Comparison of ENCODE assay signal across 10 cellular contexts in the genomic region with DNA sequence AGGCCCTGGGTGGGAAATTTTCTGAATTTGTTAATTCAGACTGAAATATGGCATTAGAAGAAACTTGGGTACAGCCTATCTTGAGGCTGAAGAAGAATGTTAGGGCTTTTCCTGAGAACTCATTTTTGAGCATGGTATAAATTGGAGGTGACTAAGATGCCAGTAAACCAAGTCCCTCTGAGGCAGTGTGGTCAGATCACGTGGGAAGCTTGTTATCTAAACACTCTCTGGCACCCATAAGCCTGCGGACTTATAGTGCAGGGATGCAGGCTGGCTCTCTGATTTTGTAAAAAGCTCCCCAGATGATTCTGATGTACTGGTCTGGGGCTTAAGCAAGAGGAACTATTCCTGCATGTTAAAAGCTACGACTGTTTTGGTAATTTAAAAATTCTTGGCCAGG. TPM values are rescaled to one million over a fixed set of nuclear protein-coding genes. Genes with fewer than 3 reads are reported as not detected.
A peak's percentile ranks its signal among the peaks of the same experiment; 100 is the strongest.
DNase-seq lines count a peak whose midpoint lies in the region; ATAC-seq, FAIRE-seq and TF ChIP-seq lines count a peak whose summit lies in the region.
"Had no signal": no experiment of that assay in that cellular context is flagged by ENCODE, and none has a peak within 500 bp of the region (broad histone marks: within the 10 kb centered on the region; RNA-seq: fewer than 3 reads in every experiment).

No MANE protein-coding gene starts in this region.

- H3K9me2 ChIP-seq in PC-3 (replicated peaks; ENCODE audit: low read length), result no peaks in the 10 kb centered on the region

- H2BK120ac ChIP-seq in H1 (replicated peaks; ENCODE audit: low read depth, low read length), result peak overlapping the region; percentile 47

- H2AK5ac ChIP-seq in H1 (ENCODE audit: low read depth, low read length), result no peak overlapping the region

- H2BK5ac ChIP-seq in H1 (ENCODE audit: low read depth, low read length), result no peak overlapping the region; the same call in 1 of the 2 replicates

- no peak for TF ChIP-seq EP300 in H1 (IDR thresholded peaks at IDR 0.05; ENCODE audit: borderline replicate concordance in 1 of 2, low read depth in 2 of 2, low read length in 2 of 2)

- H3F3A ChIP-seq in PC-3 (ENCODE audit: low read length, unreplicated experiment), result no peaks in the 10 kb centered on the region

- H3K27ac ChIP-seq in PC-3 (ENCODE audit: low read length) (no peak overlapping the region), H1 (ENCODE audit: low read depth, low read length) (no peak overlapping the region)

- H3K36me3 ChIP-seq in PC-3 (ENCODE audit: low read depth, low read length), result no peaks in the 10 kb centered on the region
- peaks cover 0 to 16% (median 9%) of the 10 kb centered on the region in 4 experiments; a peak in 4 of 8 replicates for H3K36me3 ChIP-seq in H1 (ENCODE audit: control insufficient read depth in 2 of 4, insufficient read depth in 4 of 4, low read length in 3 of 4)

- intact Hi-C loops in PC-3 (cut with micrococcal nuclease), result no loop called here

- H3K4me1 ChIP-seq in PC-3 (ENCODE audit: insufficient read depth, low read length) (no peaks in the 10 kb centered on the region), H1 (replicated peaks in 1 of 4; ENCODE audit: control insufficient read depth in 3 of 4, insufficient read depth in 4 of 4, low read length in 3 of 4) (peaks cover 9 to 35% (median 17%) of the 10 kb centered on the region in 4 experiments)

- CTCF ChIA-PET in PC-3 (lab: Charles Lee), result no interaction called here
- CTCF ChIA-PET in H1 (lab: Charles Lee; ENCODE audit: partially characterized antibody), result no interaction called here

- no peak overlapping the region for H2BK20ac ChIP-seq in H1 (ENCODE audit: low read length)

- H3K79me2 ChIP-seq in PC-3 (ENCODE audit: low read length) (0 out of 2 replicates have a peak, but pooled peaks cover under 1% of the 10 kb centered on the region), H1 (ENCODE audit: control insufficient read depth in 1 of 2, insufficient read depth in 2 of 2, low read length in 2 of 2) (peaks cover 0 to 67% of the 10 kb centered on the region in 2 experiments; a peak in 3 of 4 replicates)

- DNase-seq in activated gamma-delta T cell treated with Interleukin-2 at 50 U/mL for 16 hours (peak; percentile 9), activated gamma-delta T cell (lab: John Stamatoyannopoulos, UW) (no peak), PC-3 (no peak), H1 (ENCODE audit: low read depth in 1 of 2, low spot score in 2 of 2) (no peak), GM03348 (ENCODE audit: low spot score) (no peak), DMS79 treated with DMSO at 0.1 percent for 48 hours (lab: John Stamatoyannopoulos, UW) (no peak), NCI-H2029 (lab: John Stamatoyannopoulos, UW) (no peak)
- DNase-seq in stimulated activated CD8-positive, alpha-beta memory T cell treated with anti-CD3 and anti-CD28 coated beads, Interleukin-4, amount 100 ng/mL, for 48 hours, result peak; percentile 43
- DNase-seq: NCI-H2081 had no signal

- FAIRE-seq in H1 (lab: Jason Lieb, UNC), result no peak

- peak; percentile 43 for ATAC-seq in PC-3

- no peaks in the 10 kb centered on the region for H3K23me2 ChIP-seq in H1 (ENCODE audit: low read depth, low read length)

- H3K4me3 ChIP-seq in PC-3 (ENCODE audit: low read length) (no peak overlapping the region), H1 (ENCODE audit: extremely low read depth in 1 of 4, insufficient read depth in 2 of 4, low read depth in 3 of 4, low read length in 4 of 4) (no peak overlapping the region)
- H3K4me3 ChIP-seq: ascending aorta had no signal

- no peak overlapping the region for H2AFZ ChIP-seq in PC-3 (ENCODE audit: low read length)
- no peak overlapping the region for H2AFZ ChIP-seq in H1 (ENCODE audit: low read length)

- H3K56ac ChIP-seq in H1 (replicated peaks; ENCODE audit: insufficient read length, low read depth, low read length), result no peak overlapping the region

- H3K18ac ChIP-seq in H1 (ENCODE audit: extremely low read depth, low read length), result 0 out of 2 replicates have a peak overlapping the region, but pooled peaks have one; percentile 20

- no peak overlapping the region for H2BK12ac ChIP-seq in H1 (ENCODE audit: low read depth, low read length)

- H3K14ac ChIP-seq in H1 (ENCODE audit: insufficient read length), result no peak overlapping the region

- H2BK15ac ChIP-seq in H1 (ENCODE audit: low read length), result 0 out of 2 replicates have a peak overlapping the region, but pooled peaks have one; percentile 10

- WGBS in H1 (ENCODE audit: extremely low coverage in 1 of 2, insufficient coverage in 1 of 2, insufficient read length in 1 of 2, insufficient replicate concordance in 2 of 2, low coverage in 1 of 2, low lambda C conversion rate in 2 of 2, missing lambda C conversion rate in 1 of 2), 2 experiments, result 80% methylated on average over 3 of the region's 3 CpGs; no CpG with 5 or more reads in 1 of the 2 experiments

- BruUV-seq in PC-3 (replicated peaks; lab: Mats Ljungman, UMichigan), result no TSS peak

- H4K8ac ChIP-seq in H1 (ENCODE audit: extremely low read depth, insufficient read depth, low read length), result no peak overlapping the region

- POLR2A ChIA-PET in PC-3 (lab: Charles Lee; ENCODE audit: unreplicated experiment) (no interaction called here), H1 (lab: Charles Lee; ENCODE audit: partially characterized antibody) (interaction anchor here (1.1 to 1.7 kb wide), 3 partner anchors 19 to 35 kb away, joined by 3 to 4 read pairs (median 3); a partner anchor contains a TSS)

- no peak overlapping the region for H3K4ac ChIP-seq in H1 (replicated peaks; ENCODE audit: insufficient read length, low read depth, low read length)

- no peak overlapping the region for H3K9ac ChIP-seq in PC-3 (ENCODE audit: low read length)
- no peak overlapping the region for H3K9ac ChIP-seq in H1 (replicated peaks in 1 of 4; ENCODE audit: extremely low read depth in 1 of 4, low read depth in 3 of 4, low read length in 3 of 4)

- H4K91ac ChIP-seq in H1 (replicated peaks; ENCODE audit: insufficient read length, low read length), result no peak overlapping the region

- no peaks in the 10 kb centered on the region for H4K20me1 ChIP-seq in PC-3 (ENCODE audit: low read length)
- no peaks in the 10 kb centered on the region for H4K20me1 ChIP-seq in H1 (replicated peaks in 1 of 2; ENCODE audit: control insufficient read depth in 1 of 2, insufficient read depth in 2 of 2, low read length in 2 of 2)

- no peak overlapping the region for H4K5ac ChIP-seq in H1 (ENCODE audit: insufficient read length, low read depth, low read length)

- no peaks in the 10 kb centered on the region for H3K9me3 ChIP-seq in PC-3 (ENCODE audit: low read length)
- H3K9me3 ChIP-seq in H1 (ENCODE audit: insufficient read depth in 2 of 2, low read depth in 1 of 2, low read length in 1 of 2), result no peaks in the 10 kb centered on the region
- H3K9me3 ChIP-seq: ascending aorta had no signal

- no peak overlapping the region for H3K23ac ChIP-seq in H1 (ENCODE audit: insufficient read length)

- H3K27me3 ChIP-seq in PC-3 (ENCODE audit: low read length) (no peaks in the 10 kb centered on the region), H1 (replicated peaks in 1 of 4; ENCODE audit: control insufficient read depth in 3 of 4, extremely low read depth in 1 of 4, insufficient read depth in 3 of 4, low read length in 3 of 4) (no peaks in the 10 kb centered on the region)
- H3K27me3 ChIP-seq: ascending aorta had no signal

- TF ChIP-seq RAD21 in H1 (IDR thresholded peaks at IDR 0.05 in 1 of 2, conservative IDR thresholded peaks at IDR 0.05 in 1 of 2; ENCODE audit: low read depth in 2 of 2, low read length in 2 of 2), result no peak

- TF ChIP-seq CTCF in PC-3 (conservative IDR thresholded peaks at IDR 0.05; ENCODE audit: low read depth, low read length) (no peak), H1 (IDR thresholded peaks at IDR 0.05; ENCODE audit: control extremely low read depth in 1 of 3, insufficient read depth in 1 of 3, low read depth in 1 of 3, low read length in 3 of 3) (no peak)

- H3K4me2 ChIP-seq in PC-3 (ENCODE audit: low read length), result no peak overlapping the region
- H3K4me2 ChIP-seq in H1 (ENCODE audit: insufficient read depth in 1 of 2, low read depth in 2 of 2, low read length in 2 of 2), result no peak overlapping the region

- peaks cover 6% of the 10 kb centered on the region for H3K79me1 ChIP-seq in H1 (ENCODE audit: low read depth, low read length)

- no peak for TF ChIP-seq POLR2A in H1 (IDR thresholded peaks at IDR 0.05; ENCODE audit: control extremely low read depth in 1 of 2, low read depth in 2 of 2, low read length in 2 of 2)

TF ChIP-seq in H1, 55 proteins besides CTCF, POLR2A, EP300 and RAD21:
- TF ChIP-seq GABPA (IDR thresholded peaks at IDR 0.05; ENCODE audit: borderline replicate concordance, insufficient read depth, low read length) (no peak), CEBPB (IDR thresholded peaks at IDR 0.05; ENCODE audit: low read depth, low read length) (no peak), EGR1 (IDR thresholded peaks at IDR 0.05; ENCODE audit: borderline replicate concordance, low read depth, low read length) (no peak), RXRA (IDR thresholded peaks at IDR 0.05; ENCODE audit: insufficient read depth, low read depth, low read length) (no peak), TCF12 (IDR thresholded peaks at IDR 0.05; ENCODE audit: low read depth, low read length) (no peak)
TF ChIP-seq in H1: peak in this region for 0.

RNA-seq across cellular contexts. Expression of a gene that starts 34.3 kb away (rescaled TPM):
- total RNA-seq in PC-3 (2014; rRNA removed), result 14.5 and 16.0 TPM in 2 replicates
- total RNA-seq in H1 (2021; fragmentation: NEBNext Ultra II Directional; extraction: Animal tissue kit (Norgen Biotek cat#: 25700)), result 49.3 and 59.3 TPM in 2 replicates
- polyA plus RNA-seq in H1 (2011; rRNA removed), result 19.1 and 19.3 TPM in 2 replicates
- polyA plus RNA-seq in H1 (2011; cell fraction: cytosol; rRNA removed), result 23.2 TPM
- 14.4 TPM for polyA plus RNA-seq in H1 (2011; cell fraction: nucleus; rRNA removed)
- 19.9 to 33.7 TPM (median 25.2 TPM) in 4 replicates for polyA plus RNA-seq in H1 (2012, experiment 1 of 2)
- polyA plus RNA-seq in H1 (2012, experiment 2 of 2), result 4.4 TPM
- polyA plus RNA-seq in H1 (2013, experiment 1 of 2), result 22.6 TPM
- polyA plus RNA-seq in H1 (2013, experiment 2 of 2), result 23.5 TPM
- polyA minus RNA-seq in H1 (2011; rRNA and poly(A)+ RNA removed), result 40.1 and 53.5 TPM in 2 replicates
- polyA minus RNA-seq in H1 (2011; cell fraction: cytosol; rRNA and poly(A)+ RNA removed), result 35.7 TPM
- polyA minus RNA-seq in H1 (2011; cell fraction: nucleus; rRNA and poly(A)+ RNA removed), result 45.8 TPM

Comparison
In these comparisons a context has a peak if more than half of its experiments do, and no peak if none do; other contexts are left out.
1. DNase-seq: peak in activated gamma-delta T cell treated with Interleukin-2 at 50 U/mL for 16 hours (single experiment) and stimulated activated CD8-positive, alpha-beta memory T cell treated with anti-CD3 and anti-CD28 coated beads, Interleukin-4, amount 100 ng/mL, for 48 hours (single experiment); none in activated gamma-delta T cell (single experiment), PC-3 (single experiment), H1 (0 of 2), GM03348 (single experiment), DMS79 treated with DMSO at 0.1 percent for 48 hours (single experiment) and NCI-H2029 (single experiment).